8 cellular contexts compared by ENCODE assay signal in the genomic region with DNA sequence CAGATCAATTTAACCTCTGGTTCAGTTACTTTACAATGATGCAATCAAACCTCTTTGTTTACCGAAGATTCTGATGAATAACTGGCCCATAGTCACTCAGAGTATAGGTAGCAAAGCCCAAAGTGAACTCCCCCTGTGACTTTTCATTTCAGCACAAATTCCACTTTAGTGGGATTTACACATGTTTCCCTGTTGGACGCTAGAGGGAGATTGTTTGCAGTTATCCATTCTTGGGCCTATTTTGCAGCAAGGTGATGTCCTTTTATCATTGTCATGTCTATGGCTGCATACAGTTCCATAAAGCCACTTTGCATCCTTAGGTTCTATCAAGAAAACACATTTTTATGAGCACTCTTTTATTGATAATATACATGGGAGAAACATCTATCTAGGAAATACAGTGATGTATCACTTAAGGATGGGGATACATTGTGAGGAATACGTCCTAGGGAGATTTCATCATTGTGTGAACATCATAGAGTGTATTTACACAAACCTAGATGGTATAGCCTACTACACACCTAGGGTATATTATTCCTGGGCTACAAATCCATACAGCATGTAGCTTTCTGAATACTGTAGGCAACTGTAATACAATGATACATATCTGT. TPM values are rescaled to one million over a fixed set of nuclear protein-coding genes. Genes with fewer than 3 reads are reported as not detected.
DNase-seq lines count a peak whose midpoint lies in the region; ATAC-seq, FAIRE-seq and TF ChIP-seq lines count a peak whose summit lies in the region.

No MANE protein-coding gene starts in this region.

- CTCF ChIA-PET in AG04450 (lab: Charles Lee), result interaction anchor here (0.7 to 1.5 kb wide), 10 partner anchors 9 to 616 kb away, joined by 3 to 9 read pairs (median 4); a partner anchor contains a TSS

- DNase-seq in AG04450 (ENCODE audit: low read depth, low spot score) (no peak), GM20000 (ENCODE audit: low spot score) (no peak), RPMI7951 (ENCODE audit: low read depth) (peak; percentile 17), foreskin keratinocyte (peak in 1 of 2 donors; percentile 17), NCI-H2029 treated with DMSO at 0.1 percent for 48 hours (lab: John Stamatoyannopoulos, UW) (no peak), NCI-H146 (lab: John Stamatoyannopoulos, UW) (no peak), occipital lobe (lab: John Stamatoyannopoulos, UW) (no peak), GM12891 (ENCODE audit: insufficient read length, low spot score) (no peak)

- H3K4me1 ChIP-seq in foreskin keratinocyte, result no peaks in the 10 kb centered on the region

- no peak for TF ChIP-seq POLR2A in GM12891 (IDR thresholded peaks at IDR 0.05; ENCODE audit: low read depth, low read length)

- FAIRE-seq in GM12891 (lab: Jason Lieb, UNC), result no peak

- H3K4me3 ChIP-seq in AG04450 (ENCODE audit: low read depth, low read length), result no peak overlapping the region

- peak; percentile 54 for ATAC-seq in foreskin keratinocyte

- TF ChIP-seq CTCF in AG04450 (IDR thresholded peaks at IDR 0.05; ENCODE audit: low read depth, low read length), result peak; percentile 77
- TF ChIP-seq CTCF in GM20000 (IDR thresholded peaks at IDR 0.05; ENCODE audit: extremely low read depth, missing control alignments), result peak; percentile 24
- peak; percentile 65 for TF ChIP-seq CTCF in foreskin keratinocyte (conservative IDR thresholded peaks at IDR 0.05)

- no peak overlapping the region for H3K27ac ChIP-seq in AG04450 (ENCODE audit: low read depth, low read length)
- no peak overlapping the region for H3K27ac ChIP-seq in foreskin keratinocyte

- H3K27me3 ChIP-seq in AG04450 (ENCODE audit: control insufficient read depth, insufficient read depth, low read length) (no peaks in the 10 kb centered on the region), foreskin keratinocyte (no peaks in the 10 kb centered on the region)

- H3K9me3 ChIP-seq in AG04450 (ENCODE audit: control insufficient read depth, insufficient read depth, low read length), result no peaks in the 10 kb centered on the region

- POLR2A ChIA-PET in AG04450 (lab: Yijun Ruan, JAX), result no interaction called here

TF ChIP-seq in GM12891, 5 proteins besides CTCF, POLR2A, EP300 and RAD21:
- TF ChIP-seq TAF1 (IDR thresholded peaks at IDR 0.05; ENCODE audit: low read depth, low read length) (no peak), POLR2AphosphoS5 (IDR thresholded peaks at IDR 0.05; ENCODE audit: low read depth, low read length) (no peak), PAX5 (IDR thresholded peaks at IDR 0.05; ENCODE audit: insufficient read depth, low read length, severe bottlenecking) (no peak), SPI1 (IDR thresholded peaks at IDR 0.05; ENCODE audit: low read depth, low read length) (no peak), POU2F2 (IDR thresholded peaks at IDR 0.05; ENCODE audit: low read depth, low read length) (no peak)

RNA-seq across cellular contexts. Expression of a gene that starts 14.5 kb away (rescaled TPM):
- 0.74 and 0.83 TPM in 2 replicates for polyA plus RNA-seq in AG04450 (2011; rRNA removed)
- 0.78 and 3.3 TPM in 2 replicates for polyA minus RNA-seq in AG04450 (2011; rRNA and poly(A)+ RNA removed)
- 5.1 and 6.5 TPM in 2 replicates for total RNA-seq in RPMI7951 (2014; rRNA removed; shearing (Covaris generic))
- total RNA-seq in foreskin keratinocyte, result 0.32 and 0.54 TPM in 2 replicates
- polyA plus RNA-seq in foreskin keratinocyte, result 0.12 and 0.13 TPM in 2 replicates
- 3.1 TPM for total RNA-seq in occipital lobe
- not detected for polyA plus RNA-seq in GM12891 (2012; ENCODE audit: low read depth, missing spikeins)

Comparison
In these comparisons a context has a peak if more than half of its experiments do, and no peak if none do; other contexts are left out.
1. CTCF ChIP-seq: peak in every context shown above with its lines; median percentile 77 in AG04450; 65 in foreskin keratinocyte; 24 in GM20000.